In the genomic region with DNA sequence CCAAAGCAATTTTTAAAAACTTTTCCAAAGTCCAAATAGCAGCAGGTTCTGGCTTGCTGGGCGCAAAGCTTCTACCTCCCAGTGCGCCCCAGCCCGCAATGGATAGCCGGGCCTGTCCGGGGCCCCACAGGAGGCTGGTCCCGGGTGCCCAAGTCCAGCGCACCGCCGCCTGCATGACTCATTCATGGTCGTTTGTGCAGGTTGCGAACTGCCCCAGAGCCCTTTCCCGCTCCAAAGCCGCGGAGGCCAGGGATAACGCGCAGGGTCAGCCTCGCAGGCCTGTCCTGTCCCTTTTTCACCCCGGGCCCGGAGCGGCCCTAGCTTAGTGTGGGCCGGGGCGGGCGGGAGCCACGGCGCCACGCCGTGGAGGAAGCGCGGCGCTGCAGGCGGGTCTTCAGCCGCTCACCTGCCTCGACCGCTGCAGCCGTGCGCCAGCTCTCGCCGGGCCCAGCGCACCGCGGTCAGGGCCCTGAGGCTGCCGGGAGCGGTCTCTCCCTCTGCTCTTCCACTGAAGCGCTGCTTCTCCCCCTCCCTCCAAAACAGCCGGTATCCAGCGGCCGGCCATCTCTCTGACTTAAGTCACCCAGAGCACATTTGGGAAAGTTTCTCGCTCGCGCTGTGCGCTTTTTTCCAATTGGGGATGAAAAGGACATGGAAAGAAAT, we compare ENCODE assay signal across 8 cellular contexts. TPM values are rescaled to one million over a fixed set of nuclear protein-coding genes. Genes with fewer than 3 reads are reported as not detected.
A peak's percentile ranks its signal among the peaks of the same experiment; 100 is the strongest.
DNase-seq lines count a peak whose midpoint lies in the region; ATAC-seq and TF ChIP-seq lines count a peak whose summit lies in the region.

No MANE protein-coding gene starts in this region.

- peak; percentile 39 to 41 for DNase-seq in SHP77 (lab: John Stamatoyannopoulos, UW)
- no peak for DNase-seq in SHP77 treated with DMSO at 0.1 percent for 48 hours (lab: John Stamatoyannopoulos, UW)
- DNase-seq in NCI-H1105 treated with DMSO at 0.1 percent for 48 hours (lab: John Stamatoyannopoulos, UW) = peak; percentile 33
- DNase-seq in activated CD4-positive, alpha-beta T cell treated with anti-CD3 and anti-CD28 coated beads, Interleukin-2, amount 10 ng/mL, durations not matched to agents 7 days and 5 days = peak; percentile 59
- peak; percentile 30 to 93 for DNase-seq in lower leg skin (ENCODE audit: low spot score in 2 of 2)
- DNase-seq in stimulated activated CD4-positive, alpha-beta T cell treated with anti-CD3 and anti-CD28 coated beads, TNF-alpha, amount 100 ng/mL, for 1 hour (ENCODE audit: low read depth in 3 of 3, low spot score in 1 of 3) = peak in 2 of 3 donors; percentile 59 to 65

- peak overlapping the region; percentile 92 for H3K4me3 Mint-ChIP-seq in activated CD4-positive, alpha-beta T cell treated with anti-CD3 and anti-CD28 coated beads, Interleukin-2, amount 10 ng/mL, durations not matched to agents 7 days and 5 days

- no peaks in the 10 kb centered on the region for H3K36me3 ChIP-seq in duodenal mucosa (ENCODE audit: control insufficient read depth in 1 of 2, insufficient read depth in 2 of 2, low read length in 2 of 2)

- intact Hi-C loops in lower leg skin (cut with DNase I; ENCODE audit: low total_unique reads) = loop anchor here (5.0 kb wide), 1 partner anchor 226 kb away; no protein-coding TSS in a partner anchor

- no peaks in the 10 kb centered on the region for H3K9me3 Mint-ChIP-seq in activated CD4-positive, alpha-beta T cell treated with anti-CD3 and anti-CD28 coated beads, Interleukin-2, amount 10 ng/mL, durations not matched to agents 7 days and 5 days

- no peak for TF ChIP-seq POLR2A in lower leg skin (IDR thresholded peaks at IDR 0.05)

- peak; percentile 34 for ATAC-seq in HG02678 (IDR thresholded peaks at IDR 0.05; ENCODE audit: unreplicated experiment)

- peak in 1 of 3 donors; percentile 4 for TF ChIP-seq CTCF in lower leg skin (IDR thresholded peaks at IDR 0.05)

- H3K36me3 Mint-ChIP-seq in activated CD4-positive, alpha-beta T cell treated with anti-CD3 and anti-CD28 coated beads, Interleukin-2, amount 10 ng/mL, durations not matched to agents 7 days and 5 days (ENCODE audit: low read depth) = no peaks in the 10 kb centered on the region

- POLR2A ChIA-PET in activated CD4-positive, alpha-beta T cell treated with anti-CD3 and anti-CD28 coated beads, Interleukin-2, amount 10 ng/mL, durations not matched to agents 7 days and 5 days (lab: Charles Lee) = interaction anchor here (1.4 kb wide), 1 partner anchor 180 kb away, joined by 4 read pairs; no protein-coding TSS in a partner anchor

- no peaks in the 10 kb centered on the region for H3K9me3 ChIP-seq in duodenal mucosa (ENCODE audit: control insufficient read depth in 1 of 2, low read length in 2 of 2)

- no peak overlapping the region for H3K27ac ChIP-seq in duodenal mucosa (ENCODE audit: low read depth, low read length)

- peaks cover 25 to 31% of the 10 kb centered on the region in 2 donors for H3K4me1 ChIP-seq in duodenal mucosa (ENCODE audit: control insufficient read depth in 1 of 2, insufficient read depth in 2 of 2, low read length in 2 of 2)

- peaks cover 42% of the 10 kb centered on the region for H3K4me1 Mint-ChIP-seq in activated CD4-positive, alpha-beta T cell treated with anti-CD3 and anti-CD28 coated beads, Interleukin-2, amount 10 ng/mL, durations not matched to agents 7 days and 5 days

- H3K27ac Mint-ChIP-seq in activated CD4-positive, alpha-beta T cell treated with anti-CD3 and anti-CD28 coated beads, Interleukin-2, amount 10 ng/mL, durations not matched to agents 7 days and 5 days = peak overlapping the region; percentile 98

- peaks cover 66% of the 10 kb centered on the region for H3K27me3 Mint-ChIP-seq in activated CD4-positive, alpha-beta T cell treated with anti-CD3 and anti-CD28 coated beads, Interleukin-2, amount 10 ng/mL, durations not matched to agents 7 days and 5 days

- H3K27me3 ChIP-seq in duodenal mucosa (ENCODE audit: control insufficient read depth in 1 of 2, insufficient read depth in 2 of 2, low read length in 2 of 2) = peaks cover 47 to 53% of the 10 kb centered on the region in 2 donors

- H3K9ac ChIP-seq in duodenal mucosa (ENCODE audit: low read depth in 1 of 2, low read length in 2 of 2) = peak overlapping the region; percentile 60 to 79

- CTCF ChIA-PET in activated CD4-positive, alpha-beta T cell treated with anti-CD3 and anti-CD28 coated beads, Interleukin-2, amount 10 ng/mL, durations not matched to agents 7 days and 5 days (lab: Charles Lee) = interaction anchor here (0.7 to 6.2 kb wide), 23 partner anchors 10 to 812 kb away, joined by 3 to 79 read pairs (median 5); partner anchors contain the start of genes ADO and NRBF2

- 0% methylated on average over 33 to 50 of the region's 51 CpGs for WGBS in lower leg skin, 2 donors

- H3K4me3 ChIP-seq in duodenal mucosa (ENCODE audit: low read depth in 1 of 2, low read length in 2 of 2) = peak overlapping the region; percentile 76 to 81
- H3K4me3 ChIP-seq in lower leg skin (ENCODE audit: low read depth, poor library complexity, severe bottlenecking) = peak overlapping the region; percentile 9

RNA-seq across cellular contexts. Expression of gene EGR2, which starts 1.7 kb away (rescaled TPM):
- under 1 TPM; 0.67 to 0.92 TPM for total RNA-seq in activated CD4-positive, alpha-beta T cell treated with anti-CD3 and anti-CD28 coated beads, Interleukin-2, amount 10 ng/mL, durations not matched to agents 7 days and 5 days
- total RNA-seq in lower leg skin = 10 to 100 TPM in 3 of 4 donors, 1 to 10 TPM in 1; 9.7 to 23.8 (median 18.1) TPM

RNA-seq across cellular contexts. Expression of gene ADO, which starts 13.4 kb away (rescaled TPM):
- total RNA-seq in activated CD4-positive, alpha-beta T cell treated with anti-CD3 and anti-CD28 coated beads, Interleukin-2, amount 10 ng/mL, durations not matched to agents 7 days and 5 days = 10 to 100 TPM; 18.2 to 19.7 TPM
- total RNA-seq in lower leg skin = 10 to 100 TPM; 17.1 to 22.3 (median 21.2) TPM

Comparison
In these comparisons a context has a peak if more than half of its experiments do, and no peak if none do; other contexts are left out.
1. RNA of gene EGR2, which starts 1.7 kb away (total RNA-seq): 9.7 to 23.8 TPM in lower leg skin; 0.67 to 0.92 TPM in activated CD4-positive, alpha-beta T cell treated with anti-CD3 and anti-CD28 coated beads, Interleukin-2, amount 10 ng/mL, durations not matched to agents 7 days and 5 days; every median in the first group is over 4 times any median in the second.